ENCODE assay signal across 9 cellular contexts in the genomic region with DNA sequence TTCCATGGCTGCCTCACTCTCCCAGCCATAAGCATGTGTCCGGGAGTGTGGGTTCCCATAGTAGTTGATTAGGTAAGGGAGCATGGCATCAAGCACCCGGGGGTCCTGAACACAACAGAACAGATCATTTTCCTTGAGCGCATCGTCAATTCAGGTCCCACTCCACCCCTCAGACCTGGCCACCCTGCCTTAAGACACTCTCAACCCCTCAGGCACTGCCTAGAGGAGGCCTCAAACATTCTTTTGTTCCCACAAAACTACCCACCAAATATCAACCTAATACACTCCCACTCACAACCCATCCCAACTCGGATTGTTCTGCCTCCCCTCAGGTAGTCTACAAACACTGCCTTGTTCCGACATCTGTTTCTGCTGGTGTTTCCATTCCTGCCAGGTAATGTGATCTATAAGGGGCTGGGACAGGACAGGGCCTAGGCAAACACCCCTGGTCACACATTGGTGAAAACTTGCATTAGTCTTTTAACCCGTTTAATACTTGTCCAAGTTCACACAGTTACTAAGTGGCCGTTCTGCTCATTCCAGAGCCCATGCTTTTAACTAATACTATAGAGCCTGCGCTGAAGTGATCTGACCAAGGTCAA. TPM values are rescaled to one million over a fixed set of nuclear protein-coding genes. Genes with fewer than 3 reads are reported as not detected.
A peak's percentile ranks its signal among the peaks of the same experiment; 100 is the strongest.
DNase-seq lines count a peak whose midpoint lies in the region; ATAC-seq and TF ChIP-seq lines count a peak whose summit lies in the region.
"Had no signal": no experiment of that assay in that cellular context is flagged by ENCODE, and none has a peak within 500 bp of the region (broad histone marks: within the 10 kb centered on the region; RNA-seq: fewer than 3 reads in every experiment).

No MANE protein-coding gene starts in this region.

- no peaks in the 10 kb centered on the region for H3K27me3 Mint-ChIP-seq in activated T-cell treated with anti-CD3 and anti-CD28 coated beads, Interleukin-2, amount 50 U/mL, for 4 hours (ENCODE audit: low read depth)
- no peaks in the 10 kb centered on the region for H3K27me3 Mint-ChIP-seq in activated T-helper 17 cell treated with anti-CD3 and anti-CD28 coated beads, Interleukin-2, amount 50 U/mL, for 72 hours

- no peak for TF ChIP-seq CTCF in kidney epithelial cell (IDR thresholded peaks at IDR 0.05; ENCODE audit: insufficient read depth, low read length, poor library complexity, severe bottlenecking)

- H3K4me3 ChIP-seq in kidney epithelial cell (ENCODE audit: low read depth, low read length): peak overlapping the region; percentile 99
- peak overlapping the region; percentile 76 to 98 (median 95) for H3K4me3 ChIP-seq in subcutaneous abdominal adipose tissue (ENCODE audit: low read depth in 1 of 5, low read length in 5 of 5)

- no peak for ATAC-seq in activated T-cell treated with anti-CD3 and anti-CD28 coated beads, Interleukin-2, amount 50 U/mL, for 4 hours
- ATAC-seq in activated T-helper 17 cell treated with anti-CD3 and anti-CD28 coated beads, Interleukin-2, amount 50 U/mL, for 72 hours (replicated peaks): no peak
- ATAC-seq in HG02571 (IDR thresholded peaks at IDR 0.05; ENCODE audit: unreplicated experiment) (no peak), HG03097 (IDR thresholded peaks at IDR 0.05; ENCODE audit: low FRiP score, unreplicated experiment) (no peak)

- H3K27me3 ChIP-seq in kidney epithelial cell (ENCODE audit: control insufficient read depth, insufficient read depth, low read length) (no peaks in the 10 kb centered on the region), subcutaneous abdominal adipose tissue (ENCODE audit: control insufficient read depth in 5 of 5, insufficient read depth in 4 of 5, low read length in 5 of 5) (no peaks in the 10 kb centered on the region)

- no peak for DNase-seq in activated T-cell treated with anti-CD3 and anti-CD28 coated beads, Interleukin-2, amount 50 U/mL, for 4 hours
- DNase-seq in activated T-cell treated with anti-CD3 and anti-CD28 coated beads, Interleukin-2, amount 50 U/mL, for 1 hour: no peak
- DNase-seq in kidney epithelial cell (ENCODE audit: low read depth) (no peak), KBM-7 (no peak)
- DNase-seq: COR-L47 had no signal

- H3K4me1 ChIP-seq in subcutaneous abdominal adipose tissue (ENCODE audit: control insufficient read depth in 5 of 5, insufficient read depth in 5 of 5, low read length in 5 of 5): peaks cover 4 to 27% (median 24%) of the 10 kb centered on the region in 5 donors

- H3K36me3 ChIP-seq in kidney epithelial cell (ENCODE audit: control insufficient read depth, insufficient read depth, low read length) (no peaks in the 10 kb centered on the region), subcutaneous abdominal adipose tissue (ENCODE audit: control insufficient read depth in 5 of 5, insufficient read depth in 5 of 5, low read length in 5 of 5) (peaks cover 4 to 38% (median 31%) of the 10 kb centered on the region in 5 donors)

- peaks cover 27% of the 10 kb centered on the region for H3K36me3 Mint-ChIP-seq in activated T-cell treated with anti-CD3 and anti-CD28 coated beads, Interleukin-2, amount 50 U/mL, for 4 hours (ENCODE audit: insufficient read depth)
- peaks cover 87% of the 10 kb centered on the region for H3K36me3 Mint-ChIP-seq in activated T-helper 17 cell treated with anti-CD3 and anti-CD28 coated beads, Interleukin-2, amount 50 U/mL, for 72 hours (ENCODE audit: low read depth)

- H3K27ac ChIP-seq in subcutaneous abdominal adipose tissue (ENCODE audit: low read depth, low read length): no peak overlapping the region

- no peaks in the 10 kb centered on the region for H3K9me3 Mint-ChIP-seq in activated T-cell treated with anti-CD3 and anti-CD28 coated beads, Interleukin-2, amount 50 U/mL, for 4 hours
- H3K9me3 Mint-ChIP-seq in activated T-helper 17 cell treated with anti-CD3 and anti-CD28 coated beads, Interleukin-2, amount 50 U/mL, for 72 hours: no peaks in the 10 kb centered on the region

- peak overlapping the region; percentile 87 for H3K4me3 Mint-ChIP-seq in activated T-cell treated with anti-CD3 and anti-CD28 coated beads, Interleukin-2, amount 50 U/mL, for 4 hours
- H3K4me3 Mint-ChIP-seq in activated T-helper 17 cell treated with anti-CD3 and anti-CD28 coated beads, Interleukin-2, amount 50 U/mL, for 72 hours: peak overlapping the region; percentile 96

- H3K4me1 Mint-ChIP-seq in activated T-cell treated with anti-CD3 and anti-CD28 coated beads, Interleukin-2, amount 50 U/mL, for 4 hours (ENCODE audit: low read depth): peaks cover 23% of the 10 kb centered on the region
- H3K4me1 Mint-ChIP-seq in activated T-helper 17 cell treated with anti-CD3 and anti-CD28 coated beads, Interleukin-2, amount 50 U/mL, for 72 hours: peaks cover 16% of the 10 kb centered on the region

- H3K9ac ChIP-seq in subcutaneous abdominal adipose tissue (ENCODE audit: low read length in 5 of 5): peak overlapping the region in 4 of 5 donors; percentile 40 to 98 (median 92)

- H3K9me3 ChIP-seq in subcutaneous abdominal adipose tissue (ENCODE audit: control insufficient read depth in 5 of 5, low read length in 5 of 5): no peaks in the 10 kb centered on the region

- H3K27ac Mint-ChIP-seq in activated T-helper 17 cell treated with anti-CD3 and anti-CD28 coated beads, Interleukin-2, amount 50 U/mL, for 72 hours: peak overlapping the region; percentile 95

- in situ Hi-C loops in KBM-7 (cut with MboI; ENCODE audit: low pct_unique_long_range_greater_than_20kb, low sequenced_read_pairs): no loop called here

RNA-seq across cellular contexts. Expression of a gene that starts 1.4 kb away (rescaled TPM):
- total RNA-seq in activated T-cell treated with anti-CD3 and anti-CD28 coated beads, Interleukin-2, amount 50 U/mL, for 4 hours: 10 to 100 TPM; 29.0 to 39.4 (median 38.4) TPM
- total RNA-seq in activated T-helper 17 cell treated with anti-CD3 and anti-CD28 coated beads, Interleukin-2, amount 50 U/mL, for 72 hours: 10 to 100 TPM; 41.1 to 49.2 TPM
- 25.9 and 30.8 TPM in 2 replicates for total RNA-seq in kidney epithelial cell

RNA-seq across cellular contexts. Expression of a gene that starts 1.4 kb away (rescaled TPM):
- 100 to 1,000 TPM; 160 to 171 (median 171) TPM for total RNA-seq in activated T-cell treated with anti-CD3 and anti-CD28 coated beads, Interleukin-2, amount 50 U/mL, for 4 hours
- total RNA-seq in activated T-helper 17 cell treated with anti-CD3 and anti-CD28 coated beads, Interleukin-2, amount 50 U/mL, for 72 hours: 100 to 1,000 TPM in 1 of 2 donors, 10 to 100 TPM in 1; 93.0 to 134 TPM
- 372 and 719 TPM in 2 replicates for total RNA-seq in kidney epithelial cell

RNA-seq across cellular contexts. Expression of a gene that starts 33.1 kb away (rescaled TPM):
- total RNA-seq in activated T-cell treated with anti-CD3 and anti-CD28 coated beads, Interleukin-2, amount 50 U/mL, for 4 hours: 100 to 1,000 TPM; 229 to 264 (median 257) TPM
- 100 to 1,000 TPM; 269 to 280 TPM for total RNA-seq in activated T-helper 17 cell treated with anti-CD3 and anti-CD28 coated beads, Interleukin-2, amount 50 U/mL, for 72 hours
- 109 and 158 TPM in 2 replicates for total RNA-seq in kidney epithelial cell

RNA-seq across cellular contexts. Expression of a gene that starts 33.1 kb away (rescaled TPM):
- total RNA-seq in activated T-cell treated with anti-CD3 and anti-CD28 coated beads, Interleukin-2, amount 50 U/mL, for 4 hours: 100 to 1,000 TPM; 135 to 137 (median 136) TPM
- total RNA-seq in activated T-helper 17 cell treated with anti-CD3 and anti-CD28 coated beads, Interleukin-2, amount 50 U/mL, for 72 hours: 100 to 1,000 TPM; 106 to 116 TPM
- total RNA-seq in kidney epithelial cell: 35.7 and 43.2 TPM in 2 replicates

RNA-seq across cellular contexts. Expression of a gene that starts 44.3 kb away (rescaled TPM):
- total RNA-seq in activated T-cell treated with anti-CD3 and anti-CD28 coated beads, Interleukin-2, amount 50 U/mL, for 4 hours: 100 to 1,000 TPM; 336 to 375 (median 337) TPM
- total RNA-seq in activated T-helper 17 cell treated with anti-CD3 and anti-CD28 coated beads, Interleukin-2, amount 50 U/mL, for 72 hours: 100 to 1,000 TPM; 295 to 359 TPM
- 204 and 224 TPM in 2 replicates for total RNA-seq in kidney epithelial cell
